In genomic region chr1:52601976-52602327, GRCh38 we compare ENCODE assay signal across 8 cellular contexts. TPM values are rescaled to one million over a fixed set of nuclear protein-coding genes. Genes with fewer than 3 reads are reported as not detected.
DNase-seq lines count a peak whose midpoint lies in the region; ATAC-seq, FAIRE-seq and TF ChIP-seq lines count a peak whose summit lies in the region.

No MANE protein-coding gene starts in this region.

- no peaks in the 10 kb centered on the region for H3K27me3 Mint-ChIP-seq in IgD-negative memory B cell
- H3K27me3 Mint-ChIP-seq in stimulated activated naive CD8-positive, alpha-beta T cell treated with anti-CD3 and anti-CD28 coated beads, Interleukin-15, amount 100 ng/mL, for 72 hours, result no peaks in the 10 kb centered on the region

- ATAC-seq in stimulated activated naive CD8-positive, alpha-beta T cell treated with anti-CD3 and anti-CD28 coated beads, Interleukin-15, amount 100 ng/mL, for 72 hours, result peak; percentile 11

- peak overlapping the region in 3 of 5 donors; percentile 80 to 87 (median 81) for H3K27ac ChIP-seq in adrenal gland

- H3K36me3 ChIP-seq in adrenal gland (replicated peaks in 1 of 2), result no peaks in the 10 kb centered on the region

- 4 to 22% (median 7%) methylated on average over 6 to 22 of the region's 22 CpGs for WGBS in adrenal gland, 4 donors

- H3K4me1 Mint-ChIP-seq in IgD-negative memory B cell, result peaks cover 27 to 39% (median 34%) of the 10 kb centered on the region in 3 donors
- peaks cover 39% of the 10 kb centered on the region for H3K4me1 Mint-ChIP-seq in stimulated activated naive CD8-positive, alpha-beta T cell treated with anti-CD3 and anti-CD28 coated beads, Interleukin-15, amount 100 ng/mL, for 72 hours

- peaks cover 6% of the 10 kb centered on the region for H3K36me3 Mint-ChIP-seq in IgD-negative memory B cell

- intact Hi-C loops in adrenal gland (cut with DNase I), result no loop called here

- H3K9me3 Mint-ChIP-seq in IgD-negative memory B cell, result no peaks in the 10 kb centered on the region
- H3K9me3 Mint-ChIP-seq in stimulated activated naive CD8-positive, alpha-beta T cell treated with anti-CD3 and anti-CD28 coated beads, Interleukin-15, amount 100 ng/mL, for 72 hours, result no peaks in the 10 kb centered on the region

- no peak for FAIRE-seq in HTR-8/SVneo (lab: Jason Lieb, UNC)

- H3K27me3 ChIP-seq in adrenal gland, result no peaks in the 10 kb centered on the region

- TF ChIP-seq POLR2A in adrenal gland (IDR thresholded peaks at IDR 0.05), result no peak

- peak overlapping the region; percentile 14 to 97 (median 67) for H3K27ac Mint-ChIP-seq in IgD-negative memory B cell
- peak overlapping the region; percentile 59 to 92 for H3K27ac Mint-ChIP-seq in stimulated activated naive CD8-positive, alpha-beta T cell treated with anti-CD3 and anti-CD28 coated beads, Interleukin-15, amount 100 ng/mL, for 72 hours

- H3K4me1 ChIP-seq in adrenal gland (replicated peaks in 1 of 2), result peaks cover 12 to 26% of the 10 kb centered on the region in 2 donors

- H3K4me3 ChIP-seq in adrenal gland, result peak overlapping the region in 3 of 4 donors; percentile 22 to 59 (median 51)

- no peak for TF ChIP-seq CTCF in adrenal gland (IDR thresholded peaks at IDR 0.05)

- DNase-seq in adrenal gland, result peak in 3 of 7 donors; percentile 4 to 53 (median 29)
- DNase-seq in inferior parietal cortex (ENCODE audit: extremely low spot score), result peak; percentile 22
- DNase-seq in stimulated activated naive CD8-positive, alpha-beta T cell treated with anti-CD3 and anti-CD28 coated beads, Interleukin-15, amount 100 ng/mL, for 72 hours, result no peak
- no peak for DNase-seq in AG08396 (ENCODE audit: low spot score)
- no peak for DNase-seq in HTR-8/SVneo (ENCODE audit: insufficient read length, low spot score)
- no peak for DNase-seq in HCEC 1CT
- DNase-seq in activated CD4-positive, alpha-beta T cell treated with anti-CD3 and anti-CD28 coated beads, Interleukin-2, amount 50 U/mL, for 1 hour, result no peak

- no peaks in the 10 kb centered on the region for H3K9me3 ChIP-seq in adrenal gland (replicated peaks in 1 of 3)

- peak overlapping the region; percentile 86 to 94 (median 88) for H3K4me3 Mint-ChIP-seq in IgD-negative memory B cell
- peak overlapping the region; percentile 65 to 77 for H3K4me3 Mint-ChIP-seq in stimulated activated naive CD8-positive, alpha-beta T cell treated with anti-CD3 and anti-CD28 coated beads, Interleukin-15, amount 100 ng/mL, for 72 hours

RNA-seq across cellular contexts. Expression of gene GPX7, which starts 0.2 kb away (rescaled TPM):
- polyA plus RNA-seq in IgD-negative memory B cell (28.3 TPM), adrenal gland (10 to 100 TPM in 2 of 3 donors, 1 to 10 TPM in 1; 8.9 to 15.6 (median 15.5) TPM)
- total RNA-seq in adrenal gland, result 10 to 100 TPM in 7 of 8 donors, 1 to 10 TPM in 1; 4.2 to 29.5 (median 15.9) TPM

RNA-seq across cellular contexts. Expression of gene SHISAL2A, which starts 31.0 kb away (rescaled TPM):
- polyA plus RNA-seq in IgD-negative memory B cell (17.6 TPM), adrenal gland (1 to 10 TPM in 1 of 3 donors, under 1 TPM in 2; 0.20 to 1.9 (median 0.57) TPM)
- total RNA-seq in adrenal gland, result under 1 TPM in 5 of 8 donors, not detected in 3; 0.40 to 0.79 (median 0.55) TPM

RNA-seq across cellular contexts. Expression of gene TUT4, which starts 49.1 kb away (rescaled TPM):
- polyA plus RNA-seq in IgD-negative memory B cell, result 46.3 TPM
- total RNA-seq in adrenal gland, result 10 to 100 TPM; 35.2 to 80.9 (median 67.4) TPM
- 10 to 100 TPM; 29.7 to 74.6 (median 53.3) TPM for polyA plus RNA-seq in adrenal gland
